1 cellular context compared by ENCODE assay signal in genomic region chr15:57172925-57173324, GRCh38.
TF ChIP-seq lines count a peak whose summit lies in the region.

No MANE protein-coding gene starts in this region.

TF ChIP-seq in SK-N-SH, 30 proteins besides CTCF, POLR2A, EP300 and RAD21 (continued from another document):
- no peak for TF ChIP-seq MAX (IDR thresholded peaks at IDR 0.05; ENCODE audit: low read depth)
- TF ChIP-seq MXI1 (IDR thresholded peaks at IDR 0.05; ENCODE audit: low read depth, low read length): no peak
- TF ChIP-seq RFX5 (IDR thresholded peaks at IDR 0.05; ENCODE audit: low read length): no peak
- TF ChIP-seq USF1 (IDR thresholded peaks at IDR 0.05; ENCODE audit: borderline replicate concordance, low read depth): no peak
- no peak for TF ChIP-seq REST (IDR thresholded peaks at IDR 0.05; ENCODE audit: low read depth, low read length)
- TF ChIP-seq ZBTB33 (IDR thresholded peaks at IDR 0.05; ENCODE audit: borderline replicate concordance, low read depth): no peak
